Comparison of ENCODE assay signal across 14 cellular contexts in the genomic region with DNA sequence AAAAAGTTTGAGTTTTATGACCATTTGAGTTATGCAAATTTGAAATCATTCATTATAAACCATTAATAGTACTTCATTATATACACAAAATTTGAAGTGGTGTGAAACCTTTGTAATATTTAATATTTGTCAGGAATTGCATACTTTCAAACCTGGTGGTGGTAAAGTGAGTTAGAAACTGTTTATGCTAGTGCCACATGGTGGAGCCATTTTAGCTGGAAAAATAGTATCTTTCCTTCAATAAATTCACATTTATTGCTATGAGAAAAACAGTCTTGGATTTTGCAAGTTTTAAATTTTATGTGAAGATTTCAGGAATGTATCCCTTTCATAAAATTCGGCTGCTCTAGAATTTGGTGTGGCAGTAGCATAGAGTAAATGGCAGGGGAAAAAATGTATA. TPM values are rescaled to one million over a fixed set of nuclear protein-coding genes. Genes with fewer than 3 reads are reported as not detected.
DNase-seq lines count a peak whose midpoint lies in the region; ATAC-seq, FAIRE-seq and TF ChIP-seq lines count a peak whose summit lies in the region.
"Had no signal": no experiment of that assay in that cellular context is flagged by ENCODE, and none has a peak within 500 bp of the region (broad histone marks: within the 10 kb centered on the region; RNA-seq: fewer than 3 reads in every experiment).

No MANE protein-coding gene starts in this region.

- H3K4me3 ChIP-seq in HCT116 (replicated peaks in 1 of 2; ENCODE audit: low read depth in 1 of 2, low read length in 2 of 2) (no peak overlapping the region), astrocyte (ENCODE audit: insufficient read depth, low read depth, low read length) (no peak overlapping the region)
- H3K4me3 ChIP-seq: SK-N-MC, stomach had no signal

- no peaks in the 10 kb centered on the region for H3K4me1 ChIP-seq in HCT116 (ENCODE audit: control insufficient read depth in 1 of 2, insufficient read depth in 2 of 2, low read length in 2 of 2)
- H3K4me1 ChIP-seq in astrocyte (ENCODE audit: insufficient read depth, low read length): no peaks in the 10 kb centered on the region
- H3K4me1 ChIP-seq: stomach had no signal

- no TSS peak for BruUV-seq in HCT116 (replicated peaks; lab: Mats Ljungman, UMichigan)

- no peak for DNase-seq in AG09319 (ENCODE audit: extremely low read depth, low read depth)
- no peak for DNase-seq in HCT116 (ENCODE audit: low read depth, low spot score)
- DNase-seq in astrocyte (ENCODE audit: low read depth): no peak
- peak; percentile 3 for DNase-seq in left kidney (ENCODE audit: low read depth, low spot score)
- DNase-seq in RPMI8226: no peak
- no peak for DNase-seq in omental fat pad (ENCODE audit: low spot score)
- DNase-seq: CD4-positive, CD25-positive, alpha-beta regulatory T cell; erythroblast; NCI-H748 treated with DMSO at 0.1 percent for 48 hours; stomach had no signal

- H3K9ac ChIP-seq in HCT116 (ENCODE audit: low read length): no peak overlapping the region
- no peak overlapping the region for H3K9ac ChIP-seq in astrocyte (ENCODE audit: low read length)

- intact Hi-C loops in HCT116 (cut with micrococcal nuclease): no loop called here

- no peaks in the 10 kb centered on the region for H3K9me3 Mint-ChIP-seq in astrocyte (ENCODE audit: unreplicated experiment)
- H3K9me3 Mint-ChIP-seq: CD4-positive, CD25-positive, alpha-beta regulatory T cell had no signal

- FAIRE-seq in astrocyte (lab: Jason Lieb, UNC): no peak

- H3K27me3 Mint-ChIP-seq in astrocyte (ENCODE audit: low read depth, unreplicated experiment): peaks cover 13% of the 10 kb centered on the region

- H3K4me1 Mint-ChIP-seq in astrocyte (ENCODE audit: low read depth, unreplicated experiment): no peaks in the 10 kb centered on the region
- H3K4me1 Mint-ChIP-seq: brain had no signal

- POLR2A ChIA-PET in HCT116 (lab: Charles Lee): no interaction called here

- H3K9me3 ChIP-seq in HCT116 (ENCODE audit: control insufficient read depth in 1 of 2, insufficient read depth in 1 of 2, low read depth in 1 of 2, low read length in 2 of 2) (peaks cover 0 to 4% of the 10 kb centered on the region in 2 experiments; a peak in 1 of 4 replicates), astrocyte (ENCODE audit: insufficient read depth, low read depth, low read length) (no peaks in the 10 kb centered on the region)

- H3K27ac ChIP-seq in HCT116 (ENCODE audit: low read depth, low read length): no peak overlapping the region
- H3K27ac ChIP-seq in astrocyte (ENCODE audit: low read depth, low read length): no peak overlapping the region
- H3K27ac ChIP-seq: SK-N-MC, stomach had no signal

- no peaks in the 10 kb centered on the region for H3K36me3 Mint-ChIP-seq in astrocyte (ENCODE audit: low read depth, unreplicated experiment)
- H3K36me3 Mint-ChIP-seq: brain; CD4-positive, CD25-positive, alpha-beta regulatory T cell had no signal

- ATAC-seq in HCT116: no peak
- ATAC-seq in HG02970 (IDR thresholded peaks at IDR 0.05; ENCODE audit: low FRiP score, unreplicated experiment): no peak
- no peak for ATAC-seq in GM21619 (IDR thresholded peaks at IDR 0.05; ENCODE audit: unreplicated experiment)
- no peak for ATAC-seq in omental fat pad (ENCODE audit: low FRiP score)

- RAD21 ChIA-PET in HCT116 (lab: Charles Lee; ENCODE audit: low non-redundant PET in 1 of 2, low total read pairs in 2 of 2, uncharacterized antibody in 2 of 2, unreplicated experiment in 2 of 2): no interaction called here

- no peaks in the 10 kb centered on the region for H3K36me3 ChIP-seq in HCT116 (ENCODE audit: control insufficient read depth in 1 of 2, insufficient read depth in 2 of 2, low read length in 2 of 2)
- H3K36me3 ChIP-seq in astrocyte (ENCODE audit: insufficient read depth, low read length): no peaks in the 10 kb centered on the region
- H3K36me3 ChIP-seq: stomach had no signal

- H4K20me1 ChIP-seq in HCT116 (ENCODE audit: insufficient read depth) (no peaks in the 10 kb centered on the region), astrocyte (ENCODE audit: insufficient read depth, low read length) (no peaks in the 10 kb centered on the region)

- no peak overlapping the region for H3K27ac Mint-ChIP-seq in astrocyte (ENCODE audit: unreplicated experiment)
- H3K27ac Mint-ChIP-seq: brain; CD4-positive, CD25-positive, alpha-beta regulatory T cell had no signal

- no peaks in the 10 kb centered on the region for H3K27me3 ChIP-seq in HCT116 (ENCODE audit: insufficient read depth, low read length)
- H3K27me3 ChIP-seq in astrocyte (ENCODE audit: insufficient read depth, low read length): no peaks in the 10 kb centered on the region
- H3K27me3 ChIP-seq: stomach had no signal

- no peak for TF ChIP-seq POLR2A in HCT116 (IDR thresholded peaks at IDR 0.05; ENCODE audit: borderline replicate concordance, extremely low read depth, insufficient read depth, insufficient read length)

- no peak overlapping the region for H2AFZ ChIP-seq in HCT116 (ENCODE audit: low read depth, low read length, poor library complexity, severe bottlenecking)
- H2AFZ ChIP-seq in astrocyte (ENCODE audit: low read depth, low read length): no peak overlapping the region

- peak; percentile 47 for TF ChIP-seq RAD21 in HCT116 (IDR thresholded peaks at IDR 0.05; ENCODE audit: low read depth)

- H3K79me2 ChIP-seq in HCT116 (ENCODE audit: insufficient read depth, low read length): no peaks in the 10 kb centered on the region
- H3K79me2 ChIP-seq in astrocyte (ENCODE audit: insufficient read depth, low read length): no peaks in the 10 kb centered on the region

- H3K4me3 Mint-ChIP-seq in astrocyte (ENCODE audit: unreplicated experiment): no peak overlapping the region
- H3K4me3 Mint-ChIP-seq: brain had no signal

- CTCF ChIA-PET in HCT116 (lab: Charles Lee): interaction anchor here (1.0 kb wide), 1 partner anchor 38 kb away, joined by 6 read pairs; no protein-coding TSS in a partner anchor

- no peaks in the 10 kb centered on the region for H3K9me2 ChIP-seq in HCT116 (ENCODE audit: insufficient read depth)

- H3K4me2 ChIP-seq in HCT116 (ENCODE audit: low read length) (no peak overlapping the region), astrocyte (ENCODE audit: low read length) (no peak overlapping the region)

- peak; percentile 16 for TF ChIP-seq CTCF in AG09319 (IDR thresholded peaks at IDR 0.05; ENCODE audit: low read depth, low read length)
- peak; percentile 35 to 54 (median 48); a peak in 4 of 6 replicates for TF ChIP-seq CTCF in HCT116 (IDR thresholded peaks at IDR 0.05 in 2 of 3, conservative IDR thresholded peaks at IDR 0.05 in 1 of 3; ENCODE audit: borderline replicate concordance in 1 of 3, insufficient read depth in 1 of 3, low read depth in 2 of 3, low read length in 2 of 3)
- peak; percentile 35 for TF ChIP-seq CTCF in astrocyte (IDR thresholded peaks at IDR 0.05; ENCODE audit: insufficient read depth, low read depth, low read length)
- no peak for TF ChIP-seq CTCF in omental fat pad (IDR thresholded peaks at IDR 0.05)

TF ChIP-seq in HCT116, 20 proteins besides CTCF, POLR2A, EP300 and RAD21:
- TF ChIP-seq SRF (IDR thresholded peaks at IDR 0.05; ENCODE audit: low read depth) (no peak), SP1 (IDR thresholded peaks at IDR 0.05; ENCODE audit: low read depth) (no peak), ZFX (IDR thresholded peaks at IDR 0.05) (no peak), EGR1 (IDR thresholded peaks at IDR 0.05; ENCODE audit: low read depth) (no peak), EZH2 (IDR thresholded peaks at IDR 0.05) (no peak), YY1 (IDR thresholded peaks at IDR 0.05; ENCODE audit: extremely low read depth, insufficient replicate concordance, low read depth, low read length) (no peak), FOSL1 (IDR thresholded peaks at IDR 0.05; ENCODE audit: low read depth) (no peak), TCF7L2 (IDR thresholded peaks at IDR 0.05; ENCODE audit: borderline replicate concordance, extremely low read depth, insufficient read depth, insufficient read length) (no peak)
- TF ChIP-seq, protein P1, sequence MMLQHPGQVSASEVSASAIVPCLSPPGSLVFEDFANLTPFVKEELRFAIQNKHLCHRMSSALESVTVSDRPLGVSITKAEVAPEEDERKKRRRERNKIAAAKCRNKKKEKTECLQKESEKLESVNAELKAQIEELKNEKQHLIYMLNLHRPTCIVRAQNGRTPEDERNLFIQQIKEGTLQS (IDR thresholded peaks at IDR 0.05): no peak
- TF ChIP-seq, protein P2, sequence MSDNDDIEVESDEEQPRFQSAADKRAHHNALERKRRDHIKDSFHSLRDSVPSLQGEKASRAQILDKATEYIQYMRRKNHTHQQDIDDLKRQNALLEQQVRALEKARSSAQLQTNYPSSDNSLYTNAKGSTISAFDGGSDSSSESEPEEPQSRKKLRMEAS (IDR thresholded peaks at IDR 0.05): no peak
- TF ChIP-seq, protein P3, sequence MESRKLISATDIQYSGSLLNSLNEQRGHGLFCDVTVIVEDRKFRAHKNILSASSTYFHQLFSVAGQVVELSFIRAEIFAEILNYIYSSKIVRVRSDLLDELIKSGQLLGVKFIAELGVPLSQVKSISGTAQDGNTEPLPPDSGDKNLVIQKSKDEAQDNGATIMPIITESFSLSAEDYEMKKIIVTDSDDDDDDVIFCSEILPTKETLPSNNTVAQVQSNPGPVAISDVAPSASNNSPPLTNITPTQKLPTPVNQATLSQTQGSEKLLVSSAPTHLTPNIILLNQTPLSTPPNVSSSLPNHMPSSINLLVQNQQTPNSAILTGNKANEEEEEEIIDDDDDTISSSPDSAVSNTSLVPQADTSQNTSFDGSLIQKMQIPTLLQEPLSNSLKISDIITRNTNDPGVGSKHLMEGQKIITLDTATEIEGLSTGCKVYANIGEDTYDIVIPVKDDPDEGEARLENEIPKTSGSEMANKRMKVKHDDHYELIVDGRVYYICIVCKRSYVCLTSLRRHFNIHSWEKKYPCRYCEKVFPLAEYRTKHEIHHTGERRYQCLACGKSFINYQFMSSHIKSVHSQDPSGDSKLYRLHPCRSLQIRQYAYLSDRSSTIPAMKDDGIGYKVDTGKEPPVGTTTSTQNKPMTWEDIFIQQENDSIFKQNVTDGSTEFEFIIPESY (IDR thresholded peaks at IDR 0.05; ENCODE audit: extremely low read depth, insufficient replicate concordance, low read length): no peak

RNA-seq across cellular contexts. Expression of a gene that starts 7.3 kb away (rescaled TPM):
- total RNA-seq in HCT116 (2021; ENCODE audit: unreplicated experiment) (51.2 TPM), astrocyte (36.2 TPM in 2 replicates), omental fat pad (10 to 100 TPM; 19.1 to 33.9 (median 28.3) TPM)
- 26.4 and 29.7 TPM in 2 replicates for polyA plus RNA-seq in HCT116 (2012)

RNA-seq across cellular contexts. Expression of a gene that starts 34.9 kb away (rescaled TPM):
- total RNA-seq in HCT116 (2021; ENCODE audit: unreplicated experiment) (not detected), astrocyte (not detected in 2 replicates), omental fat pad (not detected)
- not detected in 2 replicates for polyA plus RNA-seq in HCT116 (2012)
- total RNA-seq: CD4-positive, CD25-positive, alpha-beta regulatory T cell had no signal
- polyA plus RNA-seq: CD4-positive, CD25-positive, alpha-beta regulatory T cell; stomach had no signal

Comparison
In these comparisons a context has a peak if more than half of its experiments do, and no peak if none do; other contexts are left out.
1. CTCF ChIP-seq: peak in AG09319 (single experiment), HCT116 (3 of 3) and astrocyte (single experiment); none in omental fat pad (0 of 3).